In genomic region chr10:110105873-110106272, GRCh38 we compare ENCODE assay signal across 19 cellular contexts.
DNase-seq lines count a peak whose midpoint lies in the region; ATAC-seq, FAIRE-seq and TF ChIP-seq lines count a peak whose summit lies in the region.
"Had no signal": no experiment of that assay in that cellular context is flagged by ENCODE, and none has a peak within 500 bp of the region (broad histone marks: within the 10 kb centered on the region; RNA-seq: fewer than 3 reads in every experiment).

No MANE protein-coding gene starts in this region.

- no peak for TF ChIP-seq POLR2A in right lobe of liver (IDR thresholded peaks at IDR 0.05)

- peak overlapping the region; percentile 91 for H3K27ac Mint-ChIP-seq in activated naive CD4-positive, alpha-beta T cell treated with anti-CD3 and anti-CD28 coated beads, Interleukin-2, amount 50 U/mL, for 24 hours
- H3K27ac Mint-ChIP-seq in T-cell, result peak overlapping the region; percentile 58 to 61
- peak overlapping the region; percentile 58 for H3K27ac Mint-ChIP-seq in memory B cell
- H3K27ac Mint-ChIP-seq: B cell, HFFc6 had no signal

- H3K9me3 Mint-ChIP-seq in activated naive CD4-positive, alpha-beta T cell treated with anti-CD3 and anti-CD28 coated beads, Interleukin-2, amount 50 U/mL, for 24 hours, result peaks cover 3% of the 10 kb centered on the region
- H3K9me3 Mint-ChIP-seq in T-cell, result no peaks in the 10 kb centered on the region
- no peaks in the 10 kb centered on the region for H3K9me3 Mint-ChIP-seq in memory B cell
- H3K9me3 Mint-ChIP-seq: CD4-positive, alpha-beta memory T cell; HFFc6 had no signal

- ATAC-seq in T-cell (replicated peaks in 1 of 4) (no peak), memory B cell (ENCODE audit: low read depth) (no peak), right lobe of liver (no peak)
- ATAC-seq: HepG2 had no signal

- DNase-seq in activated naive CD4-positive, alpha-beta T cell treated with anti-CD3 and anti-CD28 coated beads, Interleukin-2, amount 50 U/mL, for 16 hours, result no peak
- DNase-seq in T-cell, result no peak
- no peak for DNase-seq in memory B cell (ENCODE audit: low spot score in 2 of 2)
- DNase-seq in right lobe of liver, result no peak
- no peak for DNase-seq in colonic mucosa
- DNase-seq in cortex of kidney (lab: John Stamatoyannopoulos, UW), result no peak
- DNase-seq: C1 segment of cervical spinal cord; CD4-positive, alpha-beta memory T cell; DMS79 treated with DMSO at 0.1 percent for 48 hours; EL; GDM1; HFFc6 had no signal

- H3K36me3 ChIP-seq in right lobe of liver, result no peaks in the 10 kb centered on the region
- no peaks in the 10 kb centered on the region for H3K36me3 ChIP-seq in colonic mucosa
- H3K36me3 ChIP-seq: HAP-1 had no signal

- H3K36me3 Mint-ChIP-seq in activated naive CD4-positive, alpha-beta T cell treated with anti-CD3 and anti-CD28 coated beads, Interleukin-2, amount 50 U/mL, for 24 hours, result peaks cover 29% of the 10 kb centered on the region
- H3K36me3 Mint-ChIP-seq in T-cell (peaks cover 47% of the 10 kb centered on the region), memory B cell (peaks cover 17% of the 10 kb centered on the region)

- peaks cover 96% of the 10 kb centered on the region for H3K4me1 Mint-ChIP-seq in activated naive CD4-positive, alpha-beta T cell treated with anti-CD3 and anti-CD28 coated beads, Interleukin-2, amount 50 U/mL, for 24 hours
- H3K4me1 Mint-ChIP-seq in T-cell, result peaks cover 46 to 74% (median 73%) of the 10 kb centered on the region in 3 donors
- peaks cover 17% of the 10 kb centered on the region for H3K4me1 Mint-ChIP-seq in memory B cell

- H3K9ac ChIP-seq in colonic mucosa (ENCODE audit: low read depth in 2 of 2, low read length in 2 of 2), result no peak overlapping the region

- H3K9me3 ChIP-seq in right lobe of liver, result no peaks in the 10 kb centered on the region
- no peaks in the 10 kb centered on the region for H3K9me3 ChIP-seq in colonic mucosa
- H3K9me3 ChIP-seq: HAP-1 had no signal

- intact Hi-C loops in right lobe of liver (cut with DNase I), result no loop called here
- intact Hi-C loops in colonic mucosa (cut with DNase I), result no loop called here

- no peak overlapping the region for H3K4me3 Mint-ChIP-seq in activated naive CD4-positive, alpha-beta T cell treated with anti-CD3 and anti-CD28 coated beads, Interleukin-2, amount 50 U/mL, for 24 hours
- H3K4me3 Mint-ChIP-seq in T-cell (no peak overlapping the region), memory B cell (no peak overlapping the region)
- H3K4me3 Mint-ChIP-seq: B cell; CD4-positive, alpha-beta memory T cell; HFFc6 had no signal

- POLR2A ChIA-PET in T-cell (lab: Charles Lee), result interaction anchor here in 1 of 2 donors (0.5 to 0.6 kb wide), 2 partner anchors 17 to 31 kb away, joined by 3 read pairs; no protein-coding TSS in a partner anchor

- TF ChIP-seq CTCF in right lobe of liver (IDR thresholded peaks at IDR 0.05), result no peak
- no peak for TF ChIP-seq CTCF in colonic mucosa (IDR thresholded peaks at IDR 0.05)

- H3K27me3 ChIP-seq in right lobe of liver, result no peaks in the 10 kb centered on the region
- no peaks in the 10 kb centered on the region for H3K27me3 ChIP-seq in colonic mucosa

- no peaks in the 10 kb centered on the region for H3K27me3 Mint-ChIP-seq in activated naive CD4-positive, alpha-beta T cell treated with anti-CD3 and anti-CD28 coated beads, Interleukin-2, amount 50 U/mL, for 24 hours
- H3K27me3 Mint-ChIP-seq in T-cell, result no peaks in the 10 kb centered on the region
- no peaks in the 10 kb centered on the region for H3K27me3 Mint-ChIP-seq in memory B cell
- H3K27me3 Mint-ChIP-seq: B cell; CD4-positive, alpha-beta memory T cell had no signal

- H3K27ac ChIP-seq in right lobe of liver (no peak overlapping the region), colonic mucosa (no peak overlapping the region)

- FAIRE-seq in G401.6 (lab: Jason Lieb, UNC), result peak; percentile 13
- FAIRE-seq: H1, HepG2, HTR-8/SVneo had no signal

- H3K4me1 ChIP-seq in right lobe of liver, result no peaks in the 10 kb centered on the region
- no peaks in the 10 kb centered on the region for H3K4me1 ChIP-seq in colonic mucosa
- H3K4me1 ChIP-seq: HAP-1 had no signal

- H3K4me3 ChIP-seq in right lobe of liver (no peak overlapping the region), colonic mucosa (no peak overlapping the region)
- H3K4me3 ChIP-seq: HAP-1 had no signal

- CTCF ChIA-PET in T-cell (lab: Charles Lee), result interaction anchor here in 1 of 2 donors (0.7 to 1.5 kb wide), 2 partner anchors 128 to 445 kb away, joined by 4 to 5 read pairs; no protein-coding TSS in a partner anchor
